ENCODE assay signal across 40 cellular contexts in the genomic region with DNA sequence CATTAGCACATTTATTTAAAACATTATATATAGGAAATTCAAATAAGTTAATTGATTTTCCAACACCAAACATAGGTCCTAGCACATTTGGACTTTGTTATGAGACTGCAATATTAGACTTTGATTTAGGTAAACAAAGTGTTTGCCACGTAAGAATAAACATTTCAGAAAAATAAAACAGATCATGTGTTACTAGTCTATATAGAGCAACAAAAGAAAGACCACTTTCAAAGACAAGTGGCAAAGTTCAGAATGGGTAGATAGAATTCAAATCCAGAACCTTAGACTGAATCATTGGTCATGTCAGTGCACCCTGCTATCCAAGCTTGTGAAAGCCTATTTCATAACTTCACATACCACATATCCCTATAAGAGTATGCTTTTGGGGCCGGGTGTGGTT.
"Had no signal": no experiment of that assay in that cellular context is flagged by ENCODE, and none has a peak within 500 bp of the region (broad histone marks: within the 10 kb centered on the region; RNA-seq: fewer than 3 reads in every experiment).

No MANE protein-coding gene starts in this region.

- H3K9me3 Mint-ChIP-seq: activated naive CD4-positive, alpha-beta T cell treated with anti-CD3 and anti-CD28 coated beads, Interleukin-2, amount 10 ng/mL, durations not matched to agents 7 days and 5 days; activated naive CD8-positive, alpha-beta T cell treated with anti-CD3 and anti-CD28 coated beads for 36 hours; activated T-cell treated with anti-CD3 and anti-CD28 coated beads, Interleukin-2, amount 50 U/mL, for 4 hours; activated T-helper 1 cell treated with anti-CD3 and anti-CD28 coated beads, Interleukin-12 subunit alpha, Interleukin-12 subunit beta, Interleukin-2, Interleukin-4 antibody, amounts not matched to agents 30 ng/mL and 10 ng/mL and 1 ng/mL, durations not matched to agents 14 hours and 24 hours and 36 hours; activated T-helper 17 cell treated with anti-CD3 and anti-CD28 coated beads, Interleukin-2, amount 50 U/mL, for 72 hours; brain had no signal

- DNase-seq: activated effector memory CD4-positive, alpha-beta T cell treated with anti-CD3 and anti-CD28 coated beads, Interleukin-2, amount 50 U/mL, for 16 hours; activated effector memory CD4-positive, alpha-beta T cell treated with Interleukin-2 at 50 U/mL for 16 hours; activated gamma-delta T cell; activated gamma-delta T cell treated with Interleukin-2 at 50 U/mL for 16 hours; activated naive CD4-positive, alpha-beta T cell; activated naive CD4-positive, alpha-beta T cell treated with anti-CD3 and anti-CD28 coated beads, Interleukin-2, amount 10 ng/mL, durations not matched to agents 7 days and 5 days; activated naive CD4-positive, alpha-beta T cell treated with anti-CD3 and anti-CD28 coated beads, Interleukin-2, amount 50 U/mL, for 16 hours; activated naive CD4-positive, alpha-beta T cell treated with Interleukin-2 at 50 U/mL for 16 hours; activated naive CD8-positive, alpha-beta T cell treated with anti-CD3 and anti-CD28 coated beads for 36 hours; activated naive CD8-positive, alpha-beta T cell treated with anti-CD3 and anti-CD28 coated beads, Interleukin-2, amount 10 ng/mL, durations not matched to agents 7 days and 5 days; activated naive CD8-positive, alpha-beta T cell treated with anti-CD3 and anti-CD28 coated beads, Interleukin-2, amount 50 U/mL, for 24 hours; activated T-cell treated with anti-CD3 and anti-CD28 coated beads for 4 hours; activated T-cell treated with anti-CD3 and anti-CD28 coated beads, Interleukin-2, amount 50 U/mL, for 1 hour; activated T-cell treated with anti-CD3 and anti-CD28 coated beads, Interleukin-2, amount 50 U/mL, for 24 hours; activated T-cell treated with anti-CD3 and anti-CD28 coated beads, Interleukin-2, amount 50 U/mL, for 4 hours; activated T-cell treated with anti-CD3 and anti-CD28 coated beads, Interleukin-2, amount 50 U/mL, for 48 hours; activated T-cell treated with anti-CD3 and anti-CD28 coated beads, Interleukin-2, amount 50 U/mL, for 72 hours; adrenal gland; amniotic stem cell; amygdala; anterior cingulate cortex; aorta; body of pancreas; brain microvascular endothelial cell; caudate nucleus; central memory CD4-positive, alpha-beta T cell; cerebellar nuclear complex had no signal

- ATAC-seq: activated naive CD4-positive, alpha-beta T cell treated with anti-CD3 and anti-CD28 coated beads, Interleukin-2, amount 50 U/mL, for 72 hours; activated naive CD8-positive, alpha-beta T cell treated with anti-CD3 and anti-CD28 coated beads, Interleukin-2, amount 50 U/mL, for 24 hours; activated T-cell treated with anti-CD3 and anti-CD28 coated beads, Interleukin-2, amount 50 U/mL, for 4 hours; activated T-cell treated with anti-CD3 and anti-CD28 coated beads, Interleukin-2, amount 50 U/mL, for 72 hours; activated T-helper 17 cell treated with anti-CD3 and anti-CD28 coated beads, Interleukin-2, amount 50 U/mL, for 72 hours; body of pancreas had no signal

- H3K4me3 Mint-ChIP-seq: activated naive CD4-positive, alpha-beta T cell treated with anti-CD3 and anti-CD28 coated beads, Interleukin-2, amount 10 ng/mL, durations not matched to agents 7 days and 5 days; activated naive CD4-positive, alpha-beta T cell treated with anti-CD3 and anti-CD28 coated beads, Interleukin-2, amount 50 U/mL, for 24 hours; activated naive CD8-positive, alpha-beta T cell; activated naive CD8-positive, alpha-beta T cell treated with anti-CD3 and anti-CD28 coated beads for 36 hours; activated naive CD8-positive, alpha-beta T cell treated with anti-CD3 and anti-CD28 coated beads, Interleukin-2, amount 10 ng/mL, durations not matched to agents 7 days and 5 days; activated naive CD8-positive, alpha-beta T cell treated with anti-CD3 and anti-CD28 coated beads, Interleukin-2, amount 50 U/mL, for 24 hours; activated T-cell treated with anti-CD3 and anti-CD28 coated beads, Interleukin-2, amount 50 U/mL, for 24 hours; activated T-cell treated with anti-CD3 and anti-CD28 coated beads, Interleukin-2, amount 50 U/mL, for 4 hours; activated T-cell treated with anti-CD3 and anti-CD28 coated beads, Interleukin-2, amount 50 U/mL, for 72 hours; activated T-helper 1 cell treated with anti-CD3 and anti-CD28 coated beads, Interleukin-12 subunit alpha, Interleukin-12 subunit beta, Interleukin-2, Interleukin-4 antibody, amounts not matched to agents 30 ng/mL and 10 ng/mL and 1 ng/mL, durations not matched to agents 14 hours and 24 hours and 36 hours; activated T-helper 17 cell treated with anti-CD3 and anti-CD28 coated beads, Interleukin-2, amount 50 U/mL, for 72 hours; brain; central memory CD8-positive, alpha-beta T cell had no signal

- H3K9me3 ChIP-seq: adrenal gland, ascending aorta, body of pancreas, breast epithelium had no signal

- H3K36me3 Mint-ChIP-seq: activated naive CD4-positive, alpha-beta T cell treated with anti-CD3 and anti-CD28 coated beads, Interleukin-2, amount 10 ng/mL, durations not matched to agents 7 days and 5 days; activated naive CD4-positive, alpha-beta T cell treated with anti-CD3 and anti-CD28 coated beads, Interleukin-2, amount 50 U/mL, for 24 hours; activated naive CD4-positive, alpha-beta T cell treated with anti-CD3 and anti-CD28 coated beads, Interleukin-2, amount 50 U/mL, for 72 hours; activated naive CD8-positive, alpha-beta T cell; activated naive CD8-positive, alpha-beta T cell treated with anti-CD3 and anti-CD28 coated beads for 36 hours; activated naive CD8-positive, alpha-beta T cell treated with anti-CD3 and anti-CD28 coated beads, Interleukin-2, amount 10 ng/mL, durations not matched to agents 7 days and 5 days; brain had no signal

- H3K4me1 Mint-ChIP-seq: activated naive CD4-positive, alpha-beta T cell treated with anti-CD3 and anti-CD28 coated beads, Interleukin-2, amount 10 ng/mL, durations not matched to agents 7 days and 5 days; activated naive CD4-positive, alpha-beta T cell treated with anti-CD3 and anti-CD28 coated beads, Interleukin-2, amount 50 U/mL, for 24 hours; activated naive CD8-positive, alpha-beta T cell treated with anti-CD3 and anti-CD28 coated beads for 36 hours; activated naive CD8-positive, alpha-beta T cell treated with anti-CD3 and anti-CD28 coated beads, Interleukin-2, amount 10 ng/mL, durations not matched to agents 7 days and 5 days; activated naive CD8-positive, alpha-beta T cell treated with anti-CD3 and anti-CD28 coated beads, Interleukin-2, amount 50 U/mL, for 24 hours; activated T-helper 17 cell treated with anti-CD3 and anti-CD28 coated beads, Interleukin-2, amount 50 U/mL, for 72 hours; brain; central memory CD8-positive, alpha-beta T cell had no signal

- H3K4me3 ChIP-seq: adrenal gland, ascending aorta, body of pancreas, breast epithelium, cardiac muscle cell had no signal

- H3K27ac Mint-ChIP-seq: activated naive CD4-positive, alpha-beta T cell treated with anti-CD3 and anti-CD28 coated beads, Interleukin-2, amount 10 ng/mL, durations not matched to agents 7 days and 5 days; activated naive CD4-positive, alpha-beta T cell treated with anti-CD3 and anti-CD28 coated beads, Interleukin-2, amount 50 U/mL, for 24 hours; activated naive CD4-positive, alpha-beta T cell treated with anti-CD3 and anti-CD28 coated beads, Interleukin-2, amount 50 U/mL, for 72 hours; activated naive CD8-positive, alpha-beta T cell; activated naive CD8-positive, alpha-beta T cell treated with anti-CD3 and anti-CD28 coated beads for 36 hours; activated naive CD8-positive, alpha-beta T cell treated with anti-CD3 and anti-CD28 coated beads, Interleukin-2, amount 10 ng/mL, durations not matched to agents 7 days and 5 days; activated naive CD8-positive, alpha-beta T cell treated with anti-CD3 and anti-CD28 coated beads, Interleukin-2, amount 50 U/mL, for 24 hours; activated T-cell treated with anti-CD3 and anti-CD28 coated beads, Interleukin-2, amount 50 U/mL, for 24 hours; activated T-cell treated with anti-CD3 and anti-CD28 coated beads, Interleukin-2, amount 50 U/mL, for 72 hours; activated T-helper 1 cell treated with anti-CD3 and anti-CD28 coated beads, Interleukin-12 subunit alpha, Interleukin-12 subunit beta, Interleukin-2, Interleukin-4 antibody, amounts not matched to agents 30 ng/mL and 10 ng/mL and 1 ng/mL, durations not matched to agents 14 hours and 24 hours and 36 hours; activated T-helper 17 cell treated with anti-CD3 and anti-CD28 coated beads, Interleukin-2, amount 50 U/mL, for 72 hours; activated T-helper 2 cell treated with anti-CD3 and anti-CD28 coated beads, Interferon-gamma antibody, Interleukin-2, Interleukin-4, amounts not matched to agents 10 μg/mL and 5 μg/mL and 100 μg/mL, durations not matched to agents 14 hours and 24 hours and 36 hours; brain had no signal

- H3K27ac ChIP-seq: adrenal gland, ascending aorta, body of pancreas, brain microvascular endothelial cell, breast epithelium, cardiac muscle cell had no signal

- H3K4me1 ChIP-seq: adrenal gland, ascending aorta, body of pancreas, breast epithelium had no signal

- FAIRE-seq: astrocyte, bronchial epithelial cell had no signal

- H3K36me3 ChIP-seq: adrenal gland, ascending aorta, brain microvascular endothelial cell, breast epithelium, cardiac muscle cell had no signal

- H3K27me3 Mint-ChIP-seq: activated naive CD4-positive, alpha-beta T cell treated with anti-CD3 and anti-CD28 coated beads, Interleukin-2, amount 10 ng/mL, durations not matched to agents 7 days and 5 days; activated naive CD4-positive, alpha-beta T cell treated with anti-CD3 and anti-CD28 coated beads, Interleukin-2, amount 50 U/mL, for 24 hours; activated naive CD8-positive, alpha-beta T cell; activated naive CD8-positive, alpha-beta T cell treated with anti-CD3 and anti-CD28 coated beads for 36 hours; activated naive CD8-positive, alpha-beta T cell treated with anti-CD3 and anti-CD28 coated beads, Interleukin-2, amount 10 ng/mL, durations not matched to agents 7 days and 5 days; activated naive CD8-positive, alpha-beta T cell treated with anti-CD3 and anti-CD28 coated beads, Interleukin-2, amount 50 U/mL, for 24 hours; activated T-cell treated with anti-CD3 and anti-CD28 coated beads, Interleukin-2, amount 50 U/mL, for 24 hours; activated T-helper 17 cell treated with anti-CD3 and anti-CD28 coated beads, Interleukin-2, amount 50 U/mL, for 72 hours; brain; central memory CD8-positive, alpha-beta T cell had no signal

- H3K27me3 ChIP-seq: adrenal gland, ascending aorta, body of pancreas, brain microvascular endothelial cell, breast epithelium, cardiac muscle cell had no signal
